Comparison of ENCODE assay signal across 8 cellular contexts in genomic region chr20:36745927-36746659, GRCh38. TPM values are rescaled to one million over a fixed set of nuclear protein-coding genes. Genes with fewer than 3 reads are reported as not detected.
DNase-seq lines count a peak whose midpoint lies in the region; TF ChIP-seq lines count a peak whose summit lies in the region.

Gene NDRG3, minus strand, starts transcription at chr20:36746090. Its CDS starts 24,355 bp downstream, at chr20:36721735.

- peak; percentile 92 for DNase-seq in EL
- DNase-seq in GOT3 (lab: John Stamatoyannopoulos, UW), result peak; percentile 80
- DNase-seq in LNCaP clone FGC (ENCODE audit: low read depth), result peak; percentile 79
- peak; percentile 99 for DNase-seq in RWPE1 (ENCODE audit: low spot score)
- peak; percentile 90 for DNase-seq in activated T-helper 2 cell treated with anti-CD3 and anti-CD28 coated beads, Interferon-gamma antibody, Interleukin-2, Interleukin-4, amounts not matched to agents 10 μg/mL and 5 μg/mL and 100 μg/mL, durations not matched to agents 14 hours and 24 hours and 36 hours (ENCODE audit: low spot score)
- DNase-seq in fibroblast of pulmonary artery (ENCODE audit: low read depth), result peak; percentile 94

- H3K4me3 ChIP-seq in LNCaP clone FGC (ENCODE audit: low read depth, low read length) (peak within 1 kb of the TSS; percentile 87), fibroblast of pulmonary artery (replicated peaks; ENCODE audit: low read depth, low read length) (peak within 1 kb of the TSS; percentile 77)

- TF ChIP-seq CTCF in LNCaP clone FGC (IDR thresholded peaks at IDR 0.05; ENCODE audit: control insufficient read depth, extremely low read depth, insufficient read depth), result peak; percentile 25; the same call in 1 of the 2 replicates
- TF ChIP-seq CTCF in RWPE1 (conservative IDR thresholded peaks at IDR 0.05; ENCODE audit: low read depth), result peak; percentile 62
- TF ChIP-seq CTCF in fibroblast of pulmonary artery (IDR thresholded peaks at IDR 0.05; ENCODE audit: low read length, missing control alignments), result no peak
- TF ChIP-seq CTCF in nephron (IDR thresholded peaks at IDR 0.05; ENCODE audit: unreplicated experiment in 3 of 3), result peak in 1 of 3 experiments; percentile 1

- H3K36me3 Mint-ChIP-seq in activated T-helper 2 cell treated with anti-CD3 and anti-CD28 coated beads, Interferon-gamma antibody, Interleukin-2, Interleukin-4, amounts not matched to agents 10 μg/mL and 5 μg/mL and 100 μg/mL, durations not matched to agents 14 hours and 24 hours and 36 hours (ENCODE audit: low read depth), result peaks cover 5% of the 10 kb centered on the region
- H3K36me3 Mint-ChIP-seq in nephron (ENCODE audit: low read depth), result no peaks in the 10 kb centered on the region
- peaks cover 4% of the 10 kb centered on the region for H3K36me3 Mint-ChIP-seq in stimulated activated naive CD8-positive, alpha-beta T cell treated with anti-CD3 and anti-CD28 coated beads, Interleukin-15, Interleukin-2, amounts not matched to agents 100 ng/mL and 50 ng/mL, for 24 hours (ENCODE audit: low read depth)

- H3K27me3 Mint-ChIP-seq in activated T-helper 2 cell treated with anti-CD3 and anti-CD28 coated beads, Interferon-gamma antibody, Interleukin-2, Interleukin-4, amounts not matched to agents 10 μg/mL and 5 μg/mL and 100 μg/mL, durations not matched to agents 14 hours and 24 hours and 36 hours (ENCODE audit: low read depth), result no peaks in the 10 kb centered on the region
- H3K27me3 Mint-ChIP-seq in nephron (ENCODE audit: low read depth), result no peaks in the 10 kb centered on the region
- no peaks in the 10 kb centered on the region for H3K27me3 Mint-ChIP-seq in stimulated activated naive CD8-positive, alpha-beta T cell treated with anti-CD3 and anti-CD28 coated beads, Interleukin-15, Interleukin-2, amounts not matched to agents 100 ng/mL and 50 ng/mL, for 24 hours

- CTCF ChIA-PET in RWPE1 (lab: Yijun Ruan, JAX), result interaction anchor here (0.5 to 1.2 kb wide), 8 partner anchors 9 to 298 kb away, joined by 3 to 13 read pairs (median 4); partner anchors contain the start of gene DSN1

- peak within 1 kb of the TSS; percentile 72 for H3K27ac Mint-ChIP-seq in activated T-helper 2 cell treated with anti-CD3 and anti-CD28 coated beads, Interferon-gamma antibody, Interleukin-2, Interleukin-4, amounts not matched to agents 10 μg/mL and 5 μg/mL and 100 μg/mL, durations not matched to agents 14 hours and 24 hours and 36 hours
- H3K27ac Mint-ChIP-seq in nephron, result peak within 1 kb of the TSS; percentile 79 to 95 (median 89)
- peak within 1 kb of the TSS; percentile 91 for H3K27ac Mint-ChIP-seq in stimulated activated naive CD8-positive, alpha-beta T cell treated with anti-CD3 and anti-CD28 coated beads, Interleukin-15, Interleukin-2, amounts not matched to agents 100 ng/mL and 50 ng/mL, for 24 hours

- H3K4me3 Mint-ChIP-seq in activated T-helper 2 cell treated with anti-CD3 and anti-CD28 coated beads, Interferon-gamma antibody, Interleukin-2, Interleukin-4, amounts not matched to agents 10 μg/mL and 5 μg/mL and 100 μg/mL, durations not matched to agents 14 hours and 24 hours and 36 hours (ENCODE audit: low read depth), result peak within 1 kb of the TSS; percentile 85
- H3K4me3 Mint-ChIP-seq in nephron, result peak within 1 kb of the TSS; percentile 90 to 93 (median 92)
- H3K4me3 Mint-ChIP-seq in stimulated activated naive CD8-positive, alpha-beta T cell treated with anti-CD3 and anti-CD28 coated beads, Interleukin-15, Interleukin-2, amounts not matched to agents 100 ng/mL and 50 ng/mL, for 24 hours, result peak within 1 kb of the TSS; percentile 87

- POLR2A ChIA-PET in RWPE1 (lab: Yijun Ruan, JAX; ENCODE audit: low non-redundant PET), result interaction anchor here (0.6 kb wide), 2 partner anchors 10 to 115 kb away, joined by 4 read pairs; no protein-coding TSS in a partner anchor

- peaks cover 24% of the 10 kb centered on the region for H3K4me1 Mint-ChIP-seq in activated T-helper 2 cell treated with anti-CD3 and anti-CD28 coated beads, Interferon-gamma antibody, Interleukin-2, Interleukin-4, amounts not matched to agents 10 μg/mL and 5 μg/mL and 100 μg/mL, durations not matched to agents 14 hours and 24 hours and 36 hours (ENCODE audit: low read depth)
- peaks cover 18% of the 10 kb centered on the region for H3K4me1 Mint-ChIP-seq in nephron
- H3K4me1 Mint-ChIP-seq in stimulated activated naive CD8-positive, alpha-beta T cell treated with anti-CD3 and anti-CD28 coated beads, Interleukin-15, Interleukin-2, amounts not matched to agents 100 ng/mL and 50 ng/mL, for 24 hours (ENCODE audit: low read depth), result peaks cover 22% of the 10 kb centered on the region

- H3K27ac ChIP-seq in RWPE1, result peak within 1 kb of the TSS; percentile 70

- H3K9me3 Mint-ChIP-seq in activated T-helper 2 cell treated with anti-CD3 and anti-CD28 coated beads, Interferon-gamma antibody, Interleukin-2, Interleukin-4, amounts not matched to agents 10 μg/mL and 5 μg/mL and 100 μg/mL, durations not matched to agents 14 hours and 24 hours and 36 hours, result no peaks in the 10 kb centered on the region
- no peaks in the 10 kb centered on the region for H3K9me3 Mint-ChIP-seq in nephron
- H3K9me3 Mint-ChIP-seq in stimulated activated naive CD8-positive, alpha-beta T cell treated with anti-CD3 and anti-CD28 coated beads, Interleukin-15, Interleukin-2, amounts not matched to agents 100 ng/mL and 50 ng/mL, for 24 hours, result no peaks in the 10 kb centered on the region

- intact Hi-C loops in activated T-helper 2 cell treated with anti-CD3 and anti-CD28 coated beads, Interferon-gamma antibody, Interleukin-2, Interleukin-4, amounts not matched to agents 10 μg/mL and 5 μg/mL and 100 μg/mL, durations not matched to agents 14 hours and 24 hours and 36 hours (cut with micrococcal nuclease), result loop anchor here (2.0 kb wide), 1 partner anchor 27 kb away; the partner anchor contains the start of gene DSN1

RNA-seq across cellular contexts. Expression of gene NDRG3, which starts in this region (rescaled TPM):
- 26.0 and 26.8 TPM in 2 replicates for total RNA-seq in activated T-helper 2 cell treated with anti-CD3 and anti-CD28 coated beads, Interferon-gamma antibody, Interleukin-2, Interleukin-4, amounts not matched to agents 10 μg/mL and 5 μg/mL and 100 μg/mL, durations not matched to agents 14 hours and 24 hours and 36 hours

Comparison
In these comparisons a context has a peak if more than half of its experiments do, and no peak if none do; other contexts are left out.
1. Peak in every context shown above with its lines: DNase-seq, H3K4me3 ChIP-seq and H3K27ac ChIP-seq.